In the genomic region with DNA sequence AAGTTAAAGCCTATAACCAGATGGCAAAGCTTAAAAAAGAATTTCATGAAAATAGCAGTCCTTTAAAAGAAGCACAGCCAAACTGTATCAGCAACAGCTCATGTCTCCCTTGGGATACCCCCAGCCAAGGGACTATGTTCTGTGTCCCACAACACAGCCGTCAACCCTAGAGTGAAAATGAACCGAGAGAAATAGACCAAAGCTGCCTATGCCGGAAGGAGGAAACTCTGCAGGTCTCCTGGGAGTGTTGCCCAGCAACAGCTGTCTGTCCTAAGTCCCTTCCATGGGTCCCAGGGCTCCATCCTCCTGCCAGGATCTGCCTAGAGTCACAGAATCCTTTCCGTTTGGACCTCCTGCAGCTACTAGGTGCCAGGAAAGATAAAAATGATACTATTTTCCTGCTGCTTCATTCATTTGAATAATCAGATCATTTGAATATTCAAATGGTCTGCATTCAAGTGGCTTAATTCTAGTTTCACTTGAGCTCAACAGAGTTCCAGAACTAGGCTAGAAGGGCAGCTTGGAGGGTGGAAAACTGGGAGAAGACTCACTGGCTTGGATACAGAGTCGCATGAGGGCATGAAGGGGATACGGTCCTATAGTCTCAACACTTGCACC, we compare ENCODE assay signal across 9 cellular contexts. TPM values are rescaled to one million over a fixed set of nuclear protein-coding genes. Genes with fewer than 3 reads are reported as not detected.
DNase-seq lines count a peak whose midpoint lies in the region; ATAC-seq and TF ChIP-seq lines count a peak whose summit lies in the region.
"Had no signal": no experiment of that assay in that cellular context is flagged by ENCODE, and none has a peak within 500 bp of the region (broad histone marks: within the 10 kb centered on the region; RNA-seq: fewer than 3 reads in every experiment).

No MANE protein-coding gene starts in this region.

- peak overlapping the region; percentile 18 for H3K27ac ChIP-seq in CD4-positive, alpha-beta memory T cell (ENCODE audit: low read depth, low read length)
- H3K27ac ChIP-seq in aorta (ENCODE audit: low read depth in 1 of 2, low read length in 2 of 2), result no peak overlapping the region

- intact Hi-C loops in CD4-positive, alpha-beta memory T cell (cut with micrococcal nuclease), result loop anchor here (2.0 kb wide), 1 partner anchor 15 kb away; no protein-coding TSS in a partner anchor
- intact Hi-C loops in aorta (cut with DNase I), result no loop called here

- CTCF ChIA-PET in CD4-positive, alpha-beta memory T cell (lab: Charles Lee; ENCODE audit: partially characterized antibody), result interaction anchor here (0.6 to 6.3 kb wide), 11 partner anchors 10 to 102 kb away, joined by 3 to 35 read pairs (median 5); a partner anchor contains a TSS

- no peak overlapping the region for H3K4me3 ChIP-seq in CD4-positive, alpha-beta memory T cell (ENCODE audit: low read length in 2 of 2)
- no peak overlapping the region for H3K4me3 ChIP-seq in aorta (ENCODE audit: low read length in 2 of 2)

- H3K4me1 ChIP-seq in CD4-positive, alpha-beta memory T cell (ENCODE audit: insufficient read depth, low read length), result peaks cover 46% of the 10 kb centered on the region
- H3K4me1 ChIP-seq in aorta (ENCODE audit: control insufficient read depth in 1 of 2, insufficient read depth in 2 of 2, low read length in 2 of 2), result no peaks in the 10 kb centered on the region

- peaks cover 39 to 61% (median 48%) of the 10 kb centered on the region in 4 donors for H3K4me1 Mint-ChIP-seq in CD4-positive, alpha-beta memory T cell
- H3K4me1 Mint-ChIP-seq in chondrocyte (ENCODE audit: low read depth), result peaks cover 28% of the 10 kb centered on the region

- peak overlapping the region; percentile 77 to 97 (median 89) for H3K27ac Mint-ChIP-seq in CD4-positive, alpha-beta memory T cell
- peak overlapping the region; percentile 92 for H3K27ac Mint-ChIP-seq in chondrocyte (ENCODE audit: unreplicated experiment)

- no peak for DNase-seq in CD4-positive, alpha-beta memory T cell
- DNase-seq in chondrocyte (ENCODE audit: low spot score), result no peak
- no peak for DNase-seq in cerebellar nuclear complex (lab: John Stamatoyannopoulos, UW)
- no peak for DNase-seq in aorta
- no peak for DNase-seq in kidney tubule cell (ENCODE audit: low spot score)
- no peak for DNase-seq in stimulated activated naive CD4-positive, alpha-beta T cell (lab: John Stamatoyannopoulos, UW)
- DNase-seq: NCI-H2029 treated with DMSO at 0.1 percent for 48 hours had no signal

- no peaks in the 10 kb centered on the region for H3K27me3 Mint-ChIP-seq in CD4-positive, alpha-beta memory T cell
- no peaks in the 10 kb centered on the region for H3K27me3 Mint-ChIP-seq in chondrocyte (ENCODE audit: low read depth)

- ATAC-seq in GM19395 (IDR thresholded peaks at IDR 0.05; ENCODE audit: unreplicated experiment), result peak; percentile 75
- ATAC-seq in HG03135 (IDR thresholded peaks at IDR 0.05; ENCODE audit: unreplicated experiment), result peak; percentile 82
- ATAC-seq in aorta (ENCODE audit: low FRiP score), result no peak

- no peak for TF ChIP-seq CTCF in chondrocyte (IDR thresholded peaks at IDR 0.05)

- 42 to 50% methylated on average over 6 of the region's 6 CpGs for WGBS in aorta, 2 donors

- H3K27me3 ChIP-seq in CD4-positive, alpha-beta memory T cell (ENCODE audit: insufficient read depth, low read length), result no peaks in the 10 kb centered on the region
- no peaks in the 10 kb centered on the region for H3K27me3 ChIP-seq in aorta (ENCODE audit: control insufficient read depth in 1 of 2, insufficient read depth in 2 of 2, low read length in 1 of 2)

- H3K9me3 ChIP-seq in CD4-positive, alpha-beta memory T cell (ENCODE audit: control insufficient read depth in 1 of 2, low read length in 2 of 2), result no peaks in the 10 kb centered on the region
- no peaks in the 10 kb centered on the region for H3K9me3 ChIP-seq in aorta (ENCODE audit: control insufficient read depth, low read length)

- POLR2A ChIA-PET in CD4-positive, alpha-beta memory T cell (lab: Charles Lee; ENCODE audit: partially characterized antibody), result interaction anchor here (1.0 to 6.7 kb wide), 7 partner anchors 10 to 101 kb away, joined by 3 to 59 read pairs (median 19); a partner anchor contains a TSS

- H3K36me3 Mint-ChIP-seq in CD4-positive, alpha-beta memory T cell, result peaks cover 85 to 91% of the 10 kb centered on the region in 2 donors
- peaks cover 24% of the 10 kb centered on the region for H3K36me3 Mint-ChIP-seq in chondrocyte (ENCODE audit: low read depth)

- H3K9me3 Mint-ChIP-seq in CD4-positive, alpha-beta memory T cell, result no peaks in the 10 kb centered on the region
- H3K9me3 Mint-ChIP-seq in chondrocyte (ENCODE audit: low read depth), result peaks cover 4% of the 10 kb centered on the region

- H3K36me3 ChIP-seq in CD4-positive, alpha-beta memory T cell (ENCODE audit: insufficient read depth, low read length), result peaks cover 59% of the 10 kb centered on the region
- H3K36me3 ChIP-seq in aorta (ENCODE audit: control insufficient read depth in 1 of 2, insufficient read depth in 2 of 2, low read length in 1 of 2), result peaks cover 2 to 10% of the 10 kb centered on the region in 2 donors

- peak overlapping the region in 1 of 8 donors; percentile 22 for H3K4me3 Mint-ChIP-seq in CD4-positive, alpha-beta memory T cell
- H3K4me3 Mint-ChIP-seq in chondrocyte (ENCODE audit: unreplicated experiment), result no peak overlapping the region

RNA-seq across cellular contexts. Expression of a gene that starts 53.1 kb away (rescaled TPM):
- total RNA-seq in CD4-positive, alpha-beta memory T cell, result 100 to 1,000 TPM; 151 to 155 TPM
- polyA plus RNA-seq in CD4-positive, alpha-beta memory T cell, result 10 to 100 TPM in 1 of 2 donors, 1 to 10 TPM in 1; 9.6 to 43.9 TPM
- total RNA-seq in chondrocyte (16.3 to 21.6 TPM (median 18.5 TPM) in 3 replicates), aorta (10 to 100 TPM; 24.9 to 47.1 TPM)
- 10 to 100 TPM in 1 of 2 donors, 1 to 10 TPM in 1; 5.0 to 40.9 TPM for polyA plus RNA-seq in aorta
